Comparison of ENCODE assay signal across 8 cellular contexts in the genomic region with DNA sequence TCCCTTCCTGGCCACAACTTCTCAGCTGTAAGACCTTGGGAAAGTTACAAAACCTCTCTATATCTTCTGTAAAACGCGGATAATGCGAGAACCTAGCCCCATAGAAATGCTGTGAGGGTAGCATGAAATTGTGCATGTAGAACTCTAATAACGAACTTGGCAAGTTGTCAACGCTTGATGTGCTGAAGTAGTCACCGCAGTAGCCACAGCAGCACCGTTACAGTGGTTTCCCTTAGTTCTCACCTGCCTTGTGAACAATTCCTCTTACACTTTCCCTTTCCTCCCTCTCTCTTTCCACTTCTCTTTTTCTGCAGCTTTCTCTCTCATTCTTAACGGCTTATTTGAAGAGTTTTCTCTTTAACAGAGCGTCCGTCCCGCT. TPM values are rescaled to one million over a fixed set of nuclear protein-coding genes. Genes with fewer than 3 reads are reported as not detected.
A peak's percentile ranks its signal among the peaks of the same experiment; 100 is the strongest.
DNase-seq lines count a peak whose midpoint lies in the region; ATAC-seq, FAIRE-seq and TF ChIP-seq lines count a peak whose summit lies in the region.

No MANE protein-coding gene starts in this region.

- peak overlapping the region; percentile 99 for H3K4me3 Mint-ChIP-seq in activated CD4-positive, alpha-beta T cell treated with anti-CD3 and anti-CD28 coated beads for 36 hours

- no TSS peak for BruUV-seq in HepG2 (replicated peaks; lab: Mats Ljungman, UMichigan)

- H3K36me3 Mint-ChIP-seq in activated CD4-positive, alpha-beta T cell treated with anti-CD3 and anti-CD28 coated beads for 36 hours (ENCODE audit: low read depth): peaks cover 15% of the 10 kb centered on the region

- peaks cover 29% of the 10 kb centered on the region for H3K79me2 ChIP-seq in HepG2 (ENCODE audit: insufficient read depth, low read length)

- in situ Hi-C loops in HepG2 (cut with HindIII; ENCODE audit: extremely low pct_ligation_motif_present, low pct_unique_long_range_greater_than_20kb): loop anchor here (10.0 kb wide), 1 partner anchor 236 kb away; no protein-coding TSS in a partner anchor

- no peaks in the 10 kb centered on the region for H3K9me3 Mint-ChIP-seq in activated CD4-positive, alpha-beta T cell treated with anti-CD3 and anti-CD28 coated beads for 36 hours (ENCODE audit: low read depth)

- peaks cover 51% of the 10 kb centered on the region for H3K4me1 Mint-ChIP-seq in activated CD4-positive, alpha-beta T cell treated with anti-CD3 and anti-CD28 coated beads for 36 hours

- ATAC-seq in activated CD4-positive, alpha-beta T cell treated with anti-CD3 and anti-CD28 coated beads for 36 hours: peak; percentile 38
- ATAC-seq in HG02759 (IDR thresholded peaks at IDR 0.05; ENCODE audit: unreplicated experiment): peak; percentile 36
- peak; percentile 7 for ATAC-seq in HepG2

- no peak for TF ChIP-seq RAD21 in HepG2 (CRISPR knock-in tag; IDR thresholded peaks at IDR 0.05)

- peak overlapping the region; percentile 81 to 93 for H3K4me3 ChIP-seq in ascending aorta
- peak overlapping the region; percentile 76 to 97 (median 91) for H3K4me3 ChIP-seq in HepG2 (replicated peaks in 1 of 3; ENCODE audit: insufficient read depth in 1 of 3, low read depth in 2 of 3, low read length in 3 of 3)
- peak overlapping the region; percentile 73 to 79 for H3K4me3 ChIP-seq in testis

- peaks cover 1% of the 10 kb centered on the region for H3K27me3 Mint-ChIP-seq in activated CD4-positive, alpha-beta T cell treated with anti-CD3 and anti-CD28 coated beads for 36 hours

- POLR2A ChIA-PET in activated CD4-positive, alpha-beta T cell treated with anti-CD3 and anti-CD28 coated beads for 36 hours (lab: Charles Lee): interaction anchor here (1.0 kb wide), 1 partner anchor 27 kb away, joined by 5 read pairs; no protein-coding TSS in a partner anchor
- POLR2A ChIA-PET in HepG2 (lab: Yijun Ruan, JAX): no interaction called here

- no peak overlapping the region for H3K9ac ChIP-seq in HepG2 (ENCODE audit: insufficient read depth, low read depth, low read length)

- WGBS in HepG2 (ENCODE audit: low lambda C conversion rate): 3% methylated on average over 11 of the region's 11 CpGs
- 0 to 1% methylated on average over 11 of the region's 11 CpGs for WGBS in testis, 2 donors

- H2AFZ ChIP-seq in HepG2 (ENCODE audit: low read length): peak overlapping the region; percentile 77

- H3K36me3 ChIP-seq in ascending aorta (no peaks in the 10 kb centered on the region), HepG2 (replicated peaks in 1 of 2; ENCODE audit: control insufficient read depth in 1 of 2, insufficient read depth in 2 of 2, low read length in 2 of 2) (no peaks in the 10 kb centered on the region), testis (ENCODE audit: low read depth, missing control alignments) (no peaks in the 10 kb centered on the region)

- TF ChIP-seq POLR2A in HepG2 (IDR thresholded peaks at IDR 0.05; ENCODE audit: insufficient read depth in 1 of 2, low read depth in 2 of 2, low read length in 2 of 2) (no peak), testis (IDR thresholded peaks at IDR 0.05) (no peak)

- H3K27ac ChIP-seq in ascending aorta (no peak overlapping the region), HepG2 (ENCODE audit: extremely low read length, insufficient read depth, low read length) (no peak overlapping the region), testis (no peak overlapping the region)

- no peak for TF ChIP-seq EP300 in HepG2 (IDR thresholded peaks at IDR 0.05; ENCODE audit: low read depth in 2 of 2, low read length in 2 of 2)
- TF ChIP-seq EP300 in HepG2 (CRISPR knock-in tag; IDR thresholded peaks at IDR 0.05; ENCODE audit: borderline replicate concordance): no peak

- no peaks in the 10 kb centered on the region for H3K9me3 ChIP-seq in ascending aorta
- H3K9me3 ChIP-seq in HepG2 (ENCODE audit: low read length): no peaks in the 10 kb centered on the region
- H3K9me3 ChIP-seq in testis: no peaks in the 10 kb centered on the region

- FAIRE-seq in HepG2 (lab: Jason Lieb, UNC): no peak

- peak overlapping the region; percentile 96 for H3K4me2 ChIP-seq in HepG2 (ENCODE audit: low read depth, low read length)

- no peaks in the 10 kb centered on the region for H4K20me1 ChIP-seq in HepG2 (ENCODE audit: insufficient read depth, low read length)

- H3K27ac Mint-ChIP-seq in activated CD4-positive, alpha-beta T cell treated with anti-CD3 and anti-CD28 coated beads for 36 hours: peak overlapping the region; percentile 1

- DNase-seq in activated CD4-positive, alpha-beta T cell treated with anti-CD3 and anti-CD28 coated beads for 36 hours: peak; percentile 61
- DNase-seq in activated CD4-positive, alpha-beta T cell treated with anti-CD3 and anti-CD28 coated beads for 1 hour: no peak
- DNase-seq in NCI-H345 treated with DMSO at 0.1 percent for 48 hours (lab: John Stamatoyannopoulos, UW; ENCODE audit: unreplicated experiment): peak; percentile 36
- DNase-seq in ascending aorta (ENCODE audit: low spot score in 2 of 2): no peak
- DNase-seq in HepG2 (ENCODE audit: low spot score): no peak
- DNase-seq in testis: no peak
- DNase-seq in anterior cingulate cortex (lab: John Stamatoyannopoulos, UW): no peak

- H3K27me3 ChIP-seq in ascending aorta: no peaks in the 10 kb centered on the region
- no peaks in the 10 kb centered on the region; a peak in 1 of 5 replicates for H3K27me3 ChIP-seq in HepG2 (ENCODE audit: control insufficient read depth in 1 of 2, insufficient read depth in 2 of 2, low read length in 2 of 2)
- H3K27me3 ChIP-seq in testis: no peaks in the 10 kb centered on the region

- peaks cover 7 to 9% of the 10 kb centered on the region in 2 donors for H3K4me1 ChIP-seq in ascending aorta
- peaks cover 45% of the 10 kb centered on the region for H3K4me1 ChIP-seq in HepG2 (ENCODE audit: insufficient read depth, low read length)
- H3K4me1 ChIP-seq in testis: peaks cover 14% of the 10 kb centered on the region

- intact Hi-C loops in activated CD4-positive, alpha-beta T cell treated with anti-CD3 and anti-CD28 coated beads for 36 hours (cut with DNase I, micrococcal nuclease): loop anchor here (1.0 to 10.0 kb wide), 13 partner anchors 40 to 1264 kb away; a partner anchor contains a TSS
- intact Hi-C loops in ascending aorta (cut with DNase I) (loop anchor here (1.0 to 5.0 kb wide), 4 partner anchors 38 to 209 kb away; no protein-coding TSS in a partner anchor), HepG2 (cut with micrococcal nuclease; ENCODE audit: unreplicated experiment) (loop anchor here (1.0 to 5.0 kb wide), 3 partner anchors 39 to 152 kb away; a partner anchor contains a TSS), testis (cut with DNase I; ENCODE audit: low total_unique reads) (no loop called here)

- no peak for TF ChIP-seq CTCF in ascending aorta (IDR thresholded peaks at IDR 0.05)
- TF ChIP-seq CTCF in HepG2 (CRISPR knock-in tag; IDR thresholded peaks at IDR 0.05): no peak
- TF ChIP-seq CTCF in testis (IDR thresholded peaks at IDR 0.05): no peak

- CTCF ChIA-PET in activated CD4-positive, alpha-beta T cell treated with anti-CD3 and anti-CD28 coated beads for 36 hours (lab: Charles Lee): interaction anchor here (0.8 to 5.5 kb wide), 5 partner anchors 27 to 237 kb away, joined by 3 to 50 read pairs (median 5); no protein-coding TSS in a partner anchor
- CTCF ChIA-PET in HepG2 (lab: Yijun Ruan, JAX; ENCODE audit: low intra/inter-chr PET ratio, low total read pairs): no interaction called here

RNA-seq across cellular contexts. Expression of a gene that starts 0.4 kb away (rescaled TPM):
- total RNA-seq in activated CD4-positive, alpha-beta T cell treated with anti-CD3 and anti-CD28 coated beads for 36 hours: 10 to 100 TPM; 26.4 to 31.3 TPM
- 4.2 TPM for total RNA-seq in ascending aorta
- 20.3 and 25.6 TPM in 2 replicates for total RNA-seq in HepG2 (2016; rRNA removed; fragmentation: Illumina TruSeq; extraction: Trizol)
- total RNA-seq in HepG2 (2016; cell fraction: cytosol; rRNA removed; fragmentation: Illumina TruSeq; extraction: Trizol; ENCODE audit: low read depth): 9.3 and 13.0 TPM in 2 replicates
- total RNA-seq in HepG2 (2016; cell fraction: insoluble cytoplasmic fraction; rRNA removed; fragmentation: Illumina TruSeq; extraction: Trizol): 17.7 and 24.7 TPM in 2 replicates
- total RNA-seq in HepG2 (2016; cell fraction: membrane; rRNA removed; fragmentation: Illumina TruSeq; extraction: Trizol): 6.5 and 7.1 TPM in 2 replicates
- 20.6 and 22.1 TPM in 2 replicates for total RNA-seq in HepG2 (2016; cell fraction: nucleus; rRNA removed; fragmentation: Illumina TruSeq; extraction: Trizol)
- 5.0 and 5.5 TPM in 2 replicates for polyA plus RNA-seq in HepG2 (2011; rRNA removed)
- 3.1 and 4.6 TPM in 2 replicates for polyA plus RNA-seq in HepG2 (2011; cell fraction: cytosol; rRNA removed)
- 3.0 and 3.3 TPM in 2 replicates for polyA plus RNA-seq in HepG2 (2011; cell fraction: nucleus; rRNA removed)
- 5.9 and 6.0 TPM in 2 replicates for polyA plus RNA-seq in HepG2 (2012)
- 0.74 and 0.79 TPM in 2 replicates for polyA plus RNA-seq in HepG2 (2016; cell fraction: cytosol; fragmentation: Illumina TruSeq; extraction: Trizol; ENCODE audit: low read depth)
- polyA plus RNA-seq in HepG2 (2016; cell fraction: insoluble cytoplasmic fraction; fragmentation: Illumina TruSeq; extraction: Trizol; ENCODE audit: low read depth): 18.7 and 19.3 TPM in 2 replicates
- 2.2 and 2.4 TPM in 2 replicates for polyA plus RNA-seq in HepG2 (2016; cell fraction: membrane; fragmentation: Illumina TruSeq; extraction: Trizol; ENCODE audit: low read depth)
- polyA plus RNA-seq in HepG2 (2016; cell fraction: nucleus; fragmentation: Illumina TruSeq; extraction: Trizol; ENCODE audit: insufficient read depth, low read depth): 8.3 and 9.9 TPM in 2 replicates
- polyA minus RNA-seq in HepG2 (2011; rRNA and poly(A)+ RNA removed; ENCODE audit: low replicate concordance): 6.6 and 12.3 TPM in 2 replicates
- polyA minus RNA-seq in HepG2 (2011; cell fraction: cytosol; rRNA and poly(A)+ RNA removed): 3.9 and 5.8 TPM in 2 replicates
- polyA minus RNA-seq in HepG2 (2011; cell fraction: nucleus; rRNA and poly(A)+ RNA removed): 22.3 and 26.3 TPM in 2 replicates
- 10 to 100 TPM; 21.2 to 26.9 TPM for total RNA-seq in testis
- polyA plus RNA-seq in testis (ENCODE audit: insufficient read depth, low read depth, low replicate concordance): 20.1 TPM

RNA-seq across cellular contexts. Expression of a gene that starts 39.2 kb away (rescaled TPM):
- under 1 TPM in 1 of 2 experiments, not detected in 1; 0.07 TPM for total RNA-seq in activated CD4-positive, alpha-beta T cell treated with anti-CD3 and anti-CD28 coated beads for 36 hours
- total RNA-seq in ascending aorta: 19.5 TPM
- total RNA-seq in HepG2 (2016; rRNA removed; fragmentation: Illumina TruSeq; extraction: Trizol): 6.9 and 7.4 TPM in 2 replicates
- 8.1 and 8.6 TPM in 2 replicates for total RNA-seq in HepG2 (2016; cell fraction: cytosol; rRNA removed; fragmentation: Illumina TruSeq; extraction: Trizol; ENCODE audit: low read depth)
- total RNA-seq in HepG2 (2016; cell fraction: insoluble cytoplasmic fraction; rRNA removed; fragmentation: Illumina TruSeq; extraction: Trizol): 6.5 and 7.3 TPM in 2 replicates
- 14.3 and 16.8 TPM in 2 replicates for total RNA-seq in HepG2 (2016; cell fraction: membrane; rRNA removed; fragmentation: Illumina TruSeq; extraction: Trizol)
- total RNA-seq in HepG2 (2016; cell fraction: nucleus; rRNA removed; fragmentation: Illumina TruSeq; extraction: Trizol): 4.1 and 6.0 TPM in 2 replicates
- polyA plus RNA-seq in HepG2 (2011; rRNA removed): 2.7 and 4.3 TPM in 2 replicates
- polyA plus RNA-seq in HepG2 (2011; cell fraction: cytosol; rRNA removed): 2.1 and 2.2 TPM in 2 replicates
- 1.1 and 1.5 TPM in 2 replicates for polyA plus RNA-seq in HepG2 (2011; cell fraction: nucleus; rRNA removed)
- 1.4 and 2.4 TPM in 2 replicates for polyA plus RNA-seq in HepG2 (2012)
- 10.4 and 11.5 TPM in 2 replicates for polyA plus RNA-seq in HepG2 (2016; cell fraction: cytosol; fragmentation: Illumina TruSeq; extraction: Trizol; ENCODE audit: low read depth)
- 3.8 and 6.1 TPM in 2 replicates for polyA plus RNA-seq in HepG2 (2016; cell fraction: insoluble cytoplasmic fraction; fragmentation: Illumina TruSeq; extraction: Trizol; ENCODE audit: low read depth)
- 12.1 and 13.9 TPM in 2 replicates for polyA plus RNA-seq in HepG2 (2016; cell fraction: membrane; fragmentation: Illumina TruSeq; extraction: Trizol; ENCODE audit: low read depth)
- polyA plus RNA-seq in HepG2 (2016; cell fraction: nucleus; fragmentation: Illumina TruSeq; extraction: Trizol; ENCODE audit: insufficient read depth, low read depth): 4.0 and 5.5 TPM in 2 replicates
- polyA minus RNA-seq in HepG2 (2011; rRNA and poly(A)+ RNA removed; ENCODE audit: low replicate concordance): 2.4 and 7.9 TPM in 2 replicates
- polyA minus RNA-seq in HepG2 (2011; cell fraction: cytosol; rRNA and poly(A)+ RNA removed): 7.3 and 9.8 TPM in 2 replicates
- 4.1 and 5.3 TPM in 2 replicates for polyA minus RNA-seq in HepG2 (2011; cell fraction: nucleus; rRNA and poly(A)+ RNA removed)
- total RNA-seq in testis: 10 to 100 TPM; 17.6 to 27.8 TPM
- 9.7 TPM for polyA plus RNA-seq in testis (ENCODE audit: insufficient read depth, low read depth, low replicate concordance)

Comparison
In these comparisons a context has a peak if more than half of its experiments do, and no peak if none do; other contexts are left out.
1. DNase-seq: peak in activated CD4-positive, alpha-beta T cell treated with anti-CD3 and anti-CD28 coated beads for 36 hours (single experiment) and NCI-H345 treated with DMSO at 0.1 percent for 48 hours (single experiment); none in activated CD4-positive, alpha-beta T cell treated with anti-CD3 and anti-CD28 coated beads for 1 hour (single experiment), ascending aorta (0 of 2), HepG2 (single experiment), testis (single experiment) and anterior cingulate cortex (0 of 58).
2. Peak in every context shown above with its lines, with median percentiles within 50 percentile points of each other: ATAC-seq and H3K4me3 ChIP-seq.